Comparison of ENCODE assay signal across 18 cellular contexts in genomic region chr20:10762216-10762615, GRCh38.
DNase-seq lines count a peak whose midpoint lies in the region; ATAC-seq, FAIRE-seq and TF ChIP-seq lines count a peak whose summit lies in the region.
"Had no signal": no experiment of that assay in that cellular context is flagged by ENCODE, and none has a peak within 500 bp of the region (broad histone marks: within the 10 kb centered on the region; RNA-seq: fewer than 3 reads in every experiment).

No MANE protein-coding gene starts in this region.

- H3K27me3 ChIP-seq in SJSA1 (replicated peaks) (no peaks in the 10 kb centered on the region), endothelial cell of umbilical vein (ENCODE audit: control insufficient read depth in 2 of 2, insufficient read depth in 2 of 2, low read length in 2 of 2) (no peaks in the 10 kb centered on the region), osteoblast (ENCODE audit: insufficient read depth, low read length) (no peaks in the 10 kb centered on the region), Peyer's patch (no peaks in the 10 kb centered on the region)

- FAIRE-seq in A549 (lab: Jason Lieb, UNC) (peak; percentile 23), endothelial cell of umbilical vein (lab: Jason Lieb, UNC) (no peak)
- FAIRE-seq: HTR-8/SVneo had no signal

- H3K9ac ChIP-seq in endothelial cell of umbilical vein (replicated peaks; ENCODE audit: extremely low read depth, insufficient read depth, low read length): no peak overlapping the region

- TF ChIP-seq POLR2A in A549 (IDR thresholded peaks at IDR 0.05; ENCODE audit: low read length) (no peak), endothelial cell of umbilical vein (IDR thresholded peaks at IDR 0.05; ENCODE audit: low read depth, low read length) (no peak), Peyer's patch (IDR thresholded peaks at IDR 0.05) (no peak)

- TF ChIP-seq RAD21 in A549 (conservative IDR thresholded peaks at IDR 0.05 in 1 of 2, IDR thresholded peaks at IDR 0.05 in 1 of 2): no peak

- H3K4me3 ChIP-seq in A549 (no peak overlapping the region), SJSA1 (no peak overlapping the region), endothelial cell of umbilical vein (replicated peaks in 1 of 3; ENCODE audit: insufficient read depth in 1 of 3, low read depth in 1 of 3, low read length in 3 of 3) (no peak overlapping the region), osteoblast (ENCODE audit: insufficient read depth, low read length) (no peak overlapping the region), Peyer's patch (no peak overlapping the region)
- H3K4me3 ChIP-seq: HAP-1, PC-9 had no signal

- dilution Hi-C loops in endothelial cell of umbilical vein (cut with MboI; ENCODE audit: extremely low pct_ligation_motif_present, low sequenced_read_pairs): no loop called here

- 66% methylated on average over 2 of the region's 2 CpGs for whole genome bisulfite sequencing in A549 (ENCODE audit: missing lambda C conversion rate)

- TF ChIP-seq CTCF in A549 (IDR thresholded peaks at IDR 0.05): no peak
- no peak for TF ChIP-seq CTCF in endothelial cell of umbilical vein (IDR thresholded peaks at IDR 0.05; ENCODE audit: extremely low read depth in 1 of 2, insufficient read depth in 1 of 2, low read depth in 1 of 2, low read length in 2 of 2)
- no peak for TF ChIP-seq CTCF in osteoblast (IDR thresholded peaks at IDR 0.05; ENCODE audit: extremely low read depth, low read depth, low read length)
- TF ChIP-seq CTCF in Peyer's patch (IDR thresholded peaks at IDR 0.05): no peak

- H3K27ac ChIP-seq in A549 (peak overlapping the region; percentile 6 to 48; a peak in 3 of 6 replicates), SJSA1 (peak overlapping the region; percentile 19), endothelial cell of umbilical vein (ENCODE audit: insufficient read depth, low read depth, low read length) (peak overlapping the region; percentile 78), osteoblast (ENCODE audit: low read depth, low read length) (peak overlapping the region; percentile 90), Peyer's patch (no peak overlapping the region)
- H3K27ac ChIP-seq: C4-2B, PC-9 had no signal

- POLR2A ChIA-PET in A549 (lab: Yijun Ruan, JAX): interaction anchor here (1.5 kb wide), 1 partner anchor 88 kb away, joined by 3 read pairs; the partner anchor contains the start of gene JAG1
- POLR2A ChIA-PET in endothelial cell of umbilical vein (lab: Charles Lee): no interaction called here

- DNase-seq in A549 (ENCODE audit: low read depth in 1 of 2, low spot score in 1 of 2): no peak
- DNase-seq in SJSA1 (ENCODE audit: low read depth in 1 of 2, low spot score in 2 of 2): no peak
- no peak for DNase-seq in endothelial cell of umbilical vein (ENCODE audit: low read depth, low spot score)
- peak; percentile 10 for DNase-seq in osteoblast (ENCODE audit: insufficient read length, low spot score, missing footprints)
- DNase-seq in activated T-cell treated with anti-CD3 and anti-CD28 coated beads, Interleukin-2, amount 50 U/mL, for 48 hours: no peak
- no peak for DNase-seq in Peyer's patch
- DNase-seq: 8988T, DMS153, MV-4-11, NCI-H146, NCI-H2081 treated with DMSO at 0.1 percent for 48 hours, NCI-H226, PC-9 had no signal

- peak overlapping the region; percentile 14 for H2AFZ ChIP-seq in endothelial cell of umbilical vein (ENCODE audit: low read depth, low read length)
- peak overlapping the region; percentile 25 for H2AFZ ChIP-seq in osteoblast (ENCODE audit: low read length)
- H2AFZ ChIP-seq: PC-9 had no signal

- no peaks in the 10 kb centered on the region for H4K20me1 ChIP-seq in endothelial cell of umbilical vein (replicated peaks; ENCODE audit: control insufficient read depth, extremely low read depth, insufficient read depth, low read length)
- H4K20me1 ChIP-seq in osteoblast (ENCODE audit: insufficient read depth, low read length): no peaks in the 10 kb centered on the region

- TF ChIP-seq EP300 in A549 (IDR thresholded peaks at IDR 0.05): no peak

- H3K36me3 ChIP-seq in SJSA1 (no peaks in the 10 kb centered on the region), endothelial cell of umbilical vein (ENCODE audit: control insufficient read depth in 2 of 2, extremely low read depth in 1 of 2, insufficient read depth in 2 of 2, low read length in 2 of 2) (no peaks in the 10 kb centered on the region), osteoblast (ENCODE audit: insufficient read depth, low read length) (no peaks in the 10 kb centered on the region), Peyer's patch (no peaks in the 10 kb centered on the region)
- H3K36me3 ChIP-seq: HAP-1 had no signal

- H3K4me2 ChIP-seq in A549 (peak overlapping the region; percentile 19), endothelial cell of umbilical vein (ENCODE audit: insufficient read depth, low read length) (peak overlapping the region; percentile 48), osteoblast (ENCODE audit: insufficient read depth, low read length) (peak overlapping the region; percentile 69)
- H3K4me2 ChIP-seq: PC-9 had no signal

- no TSS peak for BruUV-seq in endothelial cell of umbilical vein (replicated peaks; lab: Mats Ljungman, UMichigan)

- H3K9me3 ChIP-seq in A549 (peaks cover 8% of the 10 kb centered on the region; the same call in 2 of the 3 replicates), SJSA1 (replicated peaks) (no peaks in the 10 kb centered on the region; the same call in 1 of the 2 replicates), endothelial cell of umbilical vein (replicated peaks; ENCODE audit: control insufficient read depth, insufficient read depth, low read length) (peaks cover 2% of the 10 kb centered on the region), osteoblast (ENCODE audit: low read depth, low read length) (no peaks in the 10 kb centered on the region), Peyer's patch (no peaks in the 10 kb centered on the region)
- H3K9me3 ChIP-seq: HAP-1 had no signal

- H3K79me2 ChIP-seq in endothelial cell of umbilical vein (ENCODE audit: control insufficient read depth, insufficient read depth, low read length): no peaks in the 10 kb centered on the region
- no peaks in the 10 kb centered on the region for H3K79me2 ChIP-seq in osteoblast (ENCODE audit: insufficient read depth, low read length)

- peak in 1 of 2 experiments; percentile 29; a peak in 2 of 6 replicates for ATAC-seq in A549
- ATAC-seq in HG03095 (IDR thresholded peaks at IDR 0.05; ENCODE audit: unreplicated experiment): no peak
- no peak for ATAC-seq in HG02798 (IDR thresholded peaks at IDR 0.05; ENCODE audit: poor library complexity, unreplicated experiment)

- CTCF ChIA-PET in A549 (lab: Yijun Ruan, JAX) (interaction anchor here (0.6 to 1.3 kb wide), 4 partner anchors 28 to 429 kb away, joined by 3 to 4 read pairs (median 4); partner anchors contain the start of gene JAG1), endothelial cell of umbilical vein (lab: Charles Lee) (interaction anchor here (1.3 to 2.1 kb wide), 4 partner anchors 40 to 504 kb away, joined by 3 to 9 read pairs (median 4); no protein-coding TSS in a partner anchor)

- H3K9me1 ChIP-seq in endothelial cell of umbilical vein (replicated peaks; ENCODE audit: control insufficient read depth, extremely low read depth, insufficient read depth, low read length): no peaks in the 10 kb centered on the region

- H3K4me1 ChIP-seq in A549: peaks cover 19% of the 10 kb centered on the region; the same call in 2 of the 3 replicates
- peaks cover 37% of the 10 kb centered on the region for H3K4me1 ChIP-seq in SJSA1 (replicated peaks)
- H3K4me1 ChIP-seq in endothelial cell of umbilical vein (ENCODE audit: control insufficient read depth, extremely low read depth, insufficient read depth, low read length): peaks cover 41% of the 10 kb centered on the region
- peaks cover 19% of the 10 kb centered on the region for H3K4me1 ChIP-seq in osteoblast (ENCODE audit: insufficient read depth, low read length)
- no peaks in the 10 kb centered on the region for H3K4me1 ChIP-seq in Peyer's patch
- H3K4me1 ChIP-seq: HAP-1 had no signal

- intact Hi-C loops in endothelial cell of umbilical vein (cut with micrococcal nuclease): loop anchor here (10.0 kb wide), 2 partner anchors 207 to 443 kb away; no protein-coding TSS in a partner anchor

TF ChIP-seq in endothelial cell of umbilical vein, 7 proteins besides CTCF, POLR2A, EP300 and RAD21:
- TF ChIP-seq MYC (IDR thresholded peaks at IDR 0.05; ENCODE audit: low read depth, low read length): no peak
- TF ChIP-seq MAX (IDR thresholded peaks at IDR 0.05; ENCODE audit: insufficient read depth, insufficient read length): no peak
- no peak for TF ChIP-seq EZH2 (IDR thresholded peaks at IDR 0.05; ENCODE audit: borderline replicate concordance, low read depth, low read length, severe bottlenecking)
- TF ChIP-seq POLR2AphosphoS5 (IDR thresholded peaks at IDR 0.05; ENCODE audit: insufficient read depth, low read depth, low read length): no peak
- TF ChIP-seq JUN (IDR thresholded peaks at IDR 0.05; ENCODE audit: borderline replicate concordance, insufficient read depth, insufficient read length, low read depth): no peak
- no peak for TF ChIP-seq FOS (IDR thresholded peaks at IDR 0.05; ENCODE audit: borderline replicate concordance, insufficient read depth, low read length)
- TF ChIP-seq GATA2 (IDR thresholded peaks at IDR 0.05; ENCODE audit: insufficient read depth, insufficient read length, low read depth, low read length): no peak

Comparison
In these comparisons a context has a peak if more than half of its experiments do, and no peak if none do; other contexts are left out.
1. H3K27ac ChIP-seq: peak in A549 (2 of 2), SJSA1 (single experiment), endothelial cell of umbilical vein (single experiment) and osteoblast (single experiment); none in Peyer's patch (0 of 4).
2. H3K4me2 ChIP-seq: peak in every context shown above with its lines; median percentile 69 in osteoblast; 48 in endothelial cell of umbilical vein; 19 in A549.